Comparison of ENCODE assay signal across 10 cellular contexts in the genomic region with DNA sequence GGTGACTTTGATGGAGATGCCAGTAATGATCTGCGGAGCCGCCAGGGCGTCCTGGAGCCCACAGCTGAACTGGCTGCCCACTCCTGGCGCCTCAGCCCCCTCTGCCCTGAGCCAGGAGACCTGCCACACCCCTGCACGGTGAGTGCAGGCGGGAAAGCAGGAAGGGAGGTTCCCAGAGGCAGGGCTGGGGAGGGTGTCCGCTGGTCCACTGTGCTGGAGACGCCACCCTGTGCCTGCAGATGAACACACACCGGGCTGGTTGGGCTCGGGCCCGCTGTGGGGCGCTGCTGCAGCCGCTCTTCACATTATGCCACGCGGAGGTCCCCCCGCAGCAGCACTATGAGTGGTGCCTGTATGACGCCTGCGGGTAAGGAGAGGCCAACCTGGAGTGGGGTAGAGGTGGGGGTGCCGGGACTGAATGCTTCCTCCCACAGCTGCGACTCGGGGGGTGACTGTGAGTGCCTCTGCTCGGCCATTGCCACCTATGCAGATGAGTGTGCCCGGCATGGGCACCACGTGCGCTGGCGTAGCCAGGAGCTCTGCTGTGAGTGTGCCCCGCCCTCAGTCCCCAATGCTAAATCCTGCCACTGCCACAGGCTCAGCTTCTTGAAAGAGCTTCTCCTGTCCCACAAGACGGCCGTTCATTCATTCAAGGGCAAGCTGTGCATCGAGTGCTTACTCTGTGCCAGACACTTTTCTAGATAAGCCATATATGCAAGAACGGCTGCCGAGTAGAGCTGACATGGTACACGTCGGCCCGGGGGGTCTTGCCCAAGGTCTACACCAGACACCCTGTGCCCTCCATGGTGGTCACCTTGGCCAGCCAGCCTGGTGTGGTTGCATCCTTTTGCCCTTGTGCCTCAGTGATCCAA. TPM values are rescaled to one million over a fixed set of nuclear protein-coding genes. Genes with fewer than 3 reads are reported as not detected.
DNase-seq lines count a peak whose midpoint lies in the region; ATAC-seq and TF ChIP-seq lines count a peak whose summit lies in the region.
"Had no signal": no experiment of that assay in that cellular context is flagged by ENCODE, and none has a peak within 500 bp of the region (broad histone marks: within the 10 kb centered on the region; RNA-seq: fewer than 3 reads in every experiment).

No MANE protein-coding gene starts in this region.

- CTCF ChIA-PET in activated CD8-positive, alpha-beta memory T cell treated with anti-CD3 and anti-CD28 coated beads, Interleukin-2, amount 10 ng/mL, durations not matched to agents 7 days and 5 days (lab: Charles Lee), result no interaction called here
- CTCF ChIA-PET in OCI-LY7 (lab: Charles Lee; ENCODE audit: unreplicated experiment), result no interaction called here

- H3K4me3 Mint-ChIP-seq in activated CD8-positive, alpha-beta memory T cell treated with anti-CD3 and anti-CD28 coated beads, Interleukin-2, amount 10 ng/mL, durations not matched to agents 7 days and 5 days, result no peak overlapping the region
- H3K4me3 Mint-ChIP-seq in activated naive CD8-positive, alpha-beta T cell treated with anti-CD3 and anti-CD28 coated beads for 36 hours, result no peak overlapping the region

- H3K27ac ChIP-seq in OCI-LY7 (ENCODE audit: low read depth, low read length, poor library complexity, severe bottlenecking), result no peak overlapping the region
- no peak overlapping the region for H3K27ac ChIP-seq in tibial artery
- H3K27ac ChIP-seq: epithelial cell of prostate had no signal

- no peaks in the 10 kb centered on the region for H3K9me2 ChIP-seq in OCI-LY7 (ENCODE audit: insufficient read depth, low read length)

- H2AFZ ChIP-seq in OCI-LY7 (ENCODE audit: low read length), result no peak overlapping the region

- H3K9me3 ChIP-seq in OCI-LY7 (ENCODE audit: low read length) (no peaks in the 10 kb centered on the region), tibial artery (no peaks in the 10 kb centered on the region)

- intact Hi-C loops in OCI-LY7 (cut with micrococcal nuclease; ENCODE audit: unreplicated experiment) (no loop called here), tibial artery (cut with DNase I; ENCODE audit: low total_unique reads) (no loop called here)

- H3K9me3 Mint-ChIP-seq in activated CD8-positive, alpha-beta memory T cell treated with anti-CD3 and anti-CD28 coated beads, Interleukin-2, amount 10 ng/mL, durations not matched to agents 7 days and 5 days (ENCODE audit: low read depth), result no peaks in the 10 kb centered on the region
- no peaks in the 10 kb centered on the region for H3K9me3 Mint-ChIP-seq in activated naive CD8-positive, alpha-beta T cell treated with anti-CD3 and anti-CD28 coated beads for 36 hours
- H3K9me3 Mint-ChIP-seq: naive thymus-derived CD8-positive, alpha-beta T cell had no signal

- H3K36me3 ChIP-seq in OCI-LY7 (ENCODE audit: insufficient read depth, low read length) (no peaks in the 10 kb centered on the region), tibial artery (no peaks in the 10 kb centered on the region)

- peaks cover 0 to 71% of the 10 kb centered on the region in 2 donors for H3K27me3 ChIP-seq in tibial artery

- peaks cover 20% of the 10 kb centered on the region for H3K27me3 Mint-ChIP-seq in activated CD8-positive, alpha-beta memory T cell treated with anti-CD3 and anti-CD28 coated beads, Interleukin-2, amount 10 ng/mL, durations not matched to agents 7 days and 5 days
- peaks cover 22% of the 10 kb centered on the region for H3K27me3 Mint-ChIP-seq in activated naive CD8-positive, alpha-beta T cell treated with anti-CD3 and anti-CD28 coated beads for 36 hours

- H3K27ac Mint-ChIP-seq in activated CD8-positive, alpha-beta memory T cell treated with anti-CD3 and anti-CD28 coated beads, Interleukin-2, amount 10 ng/mL, durations not matched to agents 7 days and 5 days, result no peak overlapping the region
- H3K27ac Mint-ChIP-seq in activated naive CD8-positive, alpha-beta T cell treated with anti-CD3 and anti-CD28 coated beads for 36 hours, result no peak overlapping the region

- H3K79me2 ChIP-seq in OCI-LY7 (ENCODE audit: insufficient read depth, low read depth, low read length), result no peaks in the 10 kb centered on the region

- peak; percentile 69 for DNase-seq in activated CD8-positive, alpha-beta memory T cell treated with anti-CD3 and anti-CD28 coated beads for 24 hours
- no peak for DNase-seq in activated CD8-positive, alpha-beta memory T cell treated with anti-CD3 and anti-CD28 coated beads, Interleukin-2, amount 10 ng/mL, durations not matched to agents 7 days and 5 days
- no peak for DNase-seq in OCI-LY7 (ENCODE audit: low spot score)
- no peak for DNase-seq in fibroblast of villous mesenchyme (ENCODE audit: low read depth)
- DNase-seq in stimulated activated naive CD8-positive, alpha-beta T cell treated with anti-CD3 and anti-CD28 coated beads, Interleukin-15, Interleukin-2, amounts not matched to agents 100 U/mL and 50 U/mL, for 24 hours, result no peak
- no peak for DNase-seq in activated naive CD8-positive, alpha-beta T cell treated with anti-CD3 and anti-CD28 coated beads for 36 hours
- no peak for DNase-seq in tibial artery

- H3K4me1 Mint-ChIP-seq in activated CD8-positive, alpha-beta memory T cell treated with anti-CD3 and anti-CD28 coated beads, Interleukin-2, amount 10 ng/mL, durations not matched to agents 7 days and 5 days, result no peaks in the 10 kb centered on the region
- H3K4me1 Mint-ChIP-seq in activated naive CD8-positive, alpha-beta T cell treated with anti-CD3 and anti-CD28 coated beads for 36 hours, result peaks cover 3% of the 10 kb centered on the region

- peak; percentile 32; the same call in 1 of the 2 replicates for TF ChIP-seq CTCF in OCI-LY7 (conservative IDR thresholded peaks at IDR 0.05; ENCODE audit: low read length)
- peak; percentile 16 for TF ChIP-seq CTCF in fibroblast of villous mesenchyme (IDR thresholded peaks at IDR 0.05; ENCODE audit: insufficient read depth, low read depth, low read length)
- TF ChIP-seq CTCF in tibial artery (IDR thresholded peaks at IDR 0.05), result no peak

- BruUV-seq in OCI-LY7 (replicated peaks; lab: Mats Ljungman, UMichigan), result no TSS peak

- POLR2A ChIA-PET in OCI-LY7 (lab: Charles Lee), result no interaction called here

- H4K20me1 ChIP-seq in OCI-LY7 (ENCODE audit: insufficient read depth, low read length), result no peaks in the 10 kb centered on the region; the same call in 1 of the 2 replicates

- H3K4me3 ChIP-seq in OCI-LY7 (ENCODE audit: low read depth, low read length, poor library complexity, severe bottlenecking) (no peak overlapping the region), fibroblast of villous mesenchyme (ENCODE audit: low read depth, low read length) (no peak overlapping the region), tibial artery (no peak overlapping the region)

- H3K36me3 Mint-ChIP-seq in activated CD8-positive, alpha-beta memory T cell treated with anti-CD3 and anti-CD28 coated beads, Interleukin-2, amount 10 ng/mL, durations not matched to agents 7 days and 5 days, result no peaks in the 10 kb centered on the region
- no peaks in the 10 kb centered on the region for H3K36me3 Mint-ChIP-seq in activated naive CD8-positive, alpha-beta T cell treated with anti-CD3 and anti-CD28 coated beads for 36 hours
- H3K36me3 Mint-ChIP-seq: naive thymus-derived CD8-positive, alpha-beta T cell had no signal

- ATAC-seq in activated CD8-positive, alpha-beta memory T cell treated with anti-CD3 and anti-CD28 coated beads, Interleukin-2, amount 10 ng/mL, durations not matched to agents 7 days and 5 days, result no peak
- peak; percentile 12 for ATAC-seq in stimulated activated naive CD8-positive, alpha-beta T cell treated with anti-CD3 and anti-CD28 coated beads, Interleukin-15, Interleukin-2, amounts not matched to agents 100 U/mL and 50 U/mL, for 24 hours
- no peak for ATAC-seq in GM19023 (IDR thresholded peaks at IDR 0.05; ENCODE audit: unreplicated experiment)

- H3K4me2 ChIP-seq in OCI-LY7 (ENCODE audit: low read length), result no peak overlapping the region

- no peaks in the 10 kb centered on the region for H3K4me1 ChIP-seq in OCI-LY7 (ENCODE audit: insufficient read depth, low read length, poor library complexity, severe bottlenecking)
- peaks cover 0 to 4% (median 0%) of the 10 kb centered on the region in 4 donors for H3K4me1 ChIP-seq in tibial artery

RNA-seq across cellular contexts. Expression of a gene that starts 14.3 kb away (rescaled TPM):
- not detected for total RNA-seq in activated CD8-positive, alpha-beta memory T cell treated with anti-CD3 and anti-CD28 coated beads, Interleukin-2, amount 10 ng/mL, durations not matched to agents 7 days and 5 days
- 0.22 TPM in 1 of 2 replicates, not detected in the other for total RNA-seq in OCI-LY7 (2014; rRNA removed; shearing (Covaris generic))
- total RNA-seq in OCI-LY7 (2022) (0.40 TPM in 1 of 2 replicates, not detected in the other), fibroblast of villous mesenchyme (1.3 and 1.6 TPM in 2 replicates)
- total RNA-seq in activated naive CD8-positive, alpha-beta T cell treated with anti-CD3 and anti-CD28 coated beads for 36 hours, result under 1 TPM; 0.21 to 0.22 TPM

RNA-seq across cellular contexts. Expression of a gene that starts 50.5 kb away (rescaled TPM):
- 10 to 100 TPM; 23.1 to 24.8 TPM for total RNA-seq in activated CD8-positive, alpha-beta memory T cell treated with anti-CD3 and anti-CD28 coated beads, Interleukin-2, amount 10 ng/mL, durations not matched to agents 7 days and 5 days
- 7.9 and 9.2 TPM in 2 replicates for total RNA-seq in OCI-LY7 (2014; rRNA removed; shearing (Covaris generic))
- total RNA-seq in OCI-LY7 (2022) (9.1 and 12.1 TPM in 2 replicates), fibroblast of villous mesenchyme (7.4 and 8.2 TPM in 2 replicates)
- total RNA-seq in activated naive CD8-positive, alpha-beta T cell treated with anti-CD3 and anti-CD28 coated beads for 36 hours, result 1 to 10 TPM; 5.9 to 7.0 TPM

Comparison
In these comparisons a context has a peak if more than half of its experiments do, and no peak if none do; other contexts are left out.
1. CTCF ChIP-seq: peak in OCI-LY7 (single experiment) and fibroblast of villous mesenchyme (single experiment); none in tibial artery (0 of 2).